In the genomic region with DNA sequence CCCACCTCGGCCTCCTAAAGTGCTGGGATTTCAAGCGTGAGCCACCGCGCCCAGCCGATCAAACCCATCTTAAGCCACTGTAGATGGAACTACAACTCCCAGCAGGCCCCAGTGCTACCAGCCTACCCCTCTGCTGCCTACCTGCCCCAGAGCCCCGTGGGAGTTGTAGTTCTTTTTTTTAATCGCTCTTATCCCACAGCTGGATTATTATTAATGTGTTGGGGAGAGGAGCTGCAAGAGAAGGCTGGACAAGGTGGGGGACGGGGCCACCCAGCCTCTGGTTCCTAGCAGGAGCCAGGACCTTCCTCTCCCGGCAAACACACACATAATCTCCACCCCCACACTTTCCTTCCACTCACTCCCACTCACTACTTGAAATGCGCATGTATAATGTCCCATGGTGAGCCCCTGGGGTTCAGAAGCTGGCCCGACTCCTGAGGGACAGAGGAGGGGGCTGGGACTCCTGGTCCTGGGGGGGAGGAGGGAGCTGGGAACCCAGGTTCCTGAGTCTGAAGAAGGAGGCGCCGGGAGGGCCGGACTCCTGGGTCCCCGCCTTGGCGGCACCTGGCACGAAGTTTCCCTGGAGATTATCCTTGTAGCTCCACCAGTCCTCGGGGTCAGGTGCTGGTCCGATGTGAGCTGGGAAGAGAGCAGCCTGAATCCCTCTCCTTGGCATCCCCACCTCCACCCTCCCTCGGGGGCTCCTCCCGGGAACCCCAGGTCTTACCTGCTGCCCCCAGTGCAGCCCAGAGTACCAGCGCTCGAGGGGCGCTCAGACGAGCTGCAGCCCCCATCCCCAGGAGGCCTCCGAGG, we compare ENCODE assay signal across 8 cellular contexts. TPM values are rescaled to one million over a fixed set of nuclear protein-coding genes. Genes with fewer than 3 reads are reported as not detected.
DNase-seq lines count a peak whose midpoint lies in the region; ATAC-seq and TF ChIP-seq lines count a peak whose summit lies in the region.

No MANE protein-coding gene starts in this region.

- H3K4me1 ChIP-seq in right atrium auricular region (peaks cover 0 to 23% of the 10 kb centered on the region in 2 donors), prostate gland (replicated peaks) (peaks cover 7% of the 10 kb centered on the region), vagina (peaks cover 16% of the 10 kb centered on the region)

- no peak for TF ChIP-seq CTCF in GM13976 (IDR thresholded peaks at IDR 0.05; ENCODE audit: borderline replicate concordance, control extremely low read depth, extremely low read depth, insufficient read depth, missing control alignments)
- no peak for TF ChIP-seq CTCF in right atrium auricular region (IDR thresholded peaks at IDR 0.05)
- TF ChIP-seq CTCF in prostate gland (IDR thresholded peaks at IDR 0.05), result no peak
- TF ChIP-seq CTCF in vagina (IDR thresholded peaks at IDR 0.05), result no peak

- H3K27me3 ChIP-seq in right atrium auricular region (no peaks in the 10 kb centered on the region), prostate gland (replicated peaks; ENCODE audit: insufficient read depth) (no peaks in the 10 kb centered on the region), vagina (no peaks in the 10 kb centered on the region)

- ATAC-seq in HG03521 (IDR thresholded peaks at IDR 0.05; ENCODE audit: unreplicated experiment), result no peak

- H3K36me3 ChIP-seq in right atrium auricular region (no peaks in the 10 kb centered on the region), prostate gland (no peaks in the 10 kb centered on the region), vagina (no peaks in the 10 kb centered on the region)

- peak; percentile 30 for TF ChIP-seq POLR2A in prostate gland (IDR thresholded peaks at IDR 0.05)
- peak in 1 of 2 donors; percentile 8 for TF ChIP-seq POLR2A in vagina (IDR thresholded peaks at IDR 0.05)

- peak; percentile 82 for DNase-seq in GM13976 (ENCODE audit: low spot score)
- DNase-seq in NCI-H1105 treated with DMSO at 0.1 percent for 48 hours (lab: John Stamatoyannopoulos, UW), result peak; percentile 80
- peak; percentile 45 to 79 (median 64) for DNase-seq in T-helper 1 cell
- DNase-seq in amniotic epithelial cell (ENCODE audit: low read depth), result peak; percentile 82
- DNase-seq in right atrium auricular region (ENCODE audit: low spot score), result peak; percentile 87
- DNase-seq in prostate gland (ENCODE audit: low spot score), result peak; percentile 81
- no peak for DNase-seq in vagina (ENCODE audit: extremely low spot score in 2 of 2)

- H3K4me3 ChIP-seq in right atrium auricular region (peak overlapping the region; percentile 47 to 57), prostate gland (peak overlapping the region; percentile 41 to 44), vagina (peak overlapping the region; percentile 56 to 64)

- H3K27ac ChIP-seq in right atrium auricular region, result peak overlapping the region; percentile 79 to 81
- peak overlapping the region; percentile 90 to 93 for H3K27ac ChIP-seq in prostate gland
- H3K27ac ChIP-seq in vagina, result peak overlapping the region; percentile 96

- in situ Hi-C loops in GM13976 (cut with MboI; ENCODE audit: low sequenced_read_pairs, unreplicated experiment), result no loop called here

- 4% methylated on average over 26 of the region's 26 CpGs for WGBS in prostate gland

- no peaks in the 10 kb centered on the region for H3K9me3 ChIP-seq in right atrium auricular region
- H3K9me3 ChIP-seq in prostate gland, result no peaks in the 10 kb centered on the region
- no peaks in the 10 kb centered on the region for H3K9me3 ChIP-seq in vagina

- intact Hi-C loops in prostate gland (cut with DNase I) (loop anchor here (5.0 to 10.0 kb wide), 3 partner anchors 67 to 320 kb away; partner anchors contain the start of gene FTL), vagina (cut with DNase I) (loop anchor here (5.0 kb wide), 2 partner anchors 62 to 137 kb away; no protein-coding TSS in a partner anchor)

RNA-seq across cellular contexts. Expression of gene CA11, which starts 0.9 kb away (rescaled TPM):
- 10 to 100 TPM in 1 of 2 donors, 1 to 10 TPM in 1; 3.4 to 13.3 TPM for total RNA-seq in right atrium auricular region
- total RNA-seq in prostate gland, result 10 to 100 TPM in 1 of 2 donors, 1 to 10 TPM in 1; 7.0 to 11.2 TPM
- 7.9 TPM for total RNA-seq in vagina

RNA-seq across cellular contexts. Expression of gene DBP, which starts 7.9 kb away (rescaled TPM):
- total RNA-seq in right atrium auricular region (1 to 10 TPM; 2.8 to 5.9 TPM), prostate gland (10 to 100 TPM; 14.3 to 52.7 TPM), vagina (4.9 TPM)

RNA-seq across cellular contexts. Expression of gene SPHK2, which starts 25.7 kb away (rescaled TPM):
- total RNA-seq in right atrium auricular region (1 to 10 TPM; 6.2 to 8.0 TPM), prostate gland (10 to 100 TPM; 24.8 to 25.4 TPM), vagina (19.9 TPM)

RNA-seq across cellular contexts. Expression of gene RPL18, which starts 26.1 kb away (rescaled TPM):
- total RNA-seq in right atrium auricular region (1,000 to 10,000 TPM in 1 of 2 donors, 100 to 1,000 TPM in 1; 846 to 1,334 TPM), prostate gland (1,000 to 10,000 TPM; 2,096 to 3,914 TPM), vagina (2,346 TPM)

RNA-seq across cellular contexts. Expression of gene NTN5, which starts 27.8 kb away (rescaled TPM):
- total RNA-seq in right atrium auricular region, result under 1 TPM in 1 of 2 donors, not detected in 1; 0.16 TPM
- 1 to 10 TPM in 1 of 2 donors, under 1 TPM in 1; 0.91 to 2.6 TPM for total RNA-seq in prostate gland
- 0.98 TPM for total RNA-seq in vagina

Comparison
In these comparisons a context has a peak if more than half of its experiments do, and no peak if none do; other contexts are left out.
1. DNase-seq: peak in GM13976 (single experiment), NCI-H1105 treated with DMSO at 0.1 percent for 48 hours (single experiment), T-helper 1 cell (5 of 5), amniotic epithelial cell (single experiment), right atrium auricular region (single experiment) and prostate gland (single experiment); none in vagina (0 of 2).
2. Peak in every context shown above with its lines, with median percentiles within 50 percentile points of each other: H3K27ac ChIP-seq and H3K4me3 ChIP-seq.